Comparison of ENCODE assay signal across 8 cellular contexts in the genomic region with DNA sequence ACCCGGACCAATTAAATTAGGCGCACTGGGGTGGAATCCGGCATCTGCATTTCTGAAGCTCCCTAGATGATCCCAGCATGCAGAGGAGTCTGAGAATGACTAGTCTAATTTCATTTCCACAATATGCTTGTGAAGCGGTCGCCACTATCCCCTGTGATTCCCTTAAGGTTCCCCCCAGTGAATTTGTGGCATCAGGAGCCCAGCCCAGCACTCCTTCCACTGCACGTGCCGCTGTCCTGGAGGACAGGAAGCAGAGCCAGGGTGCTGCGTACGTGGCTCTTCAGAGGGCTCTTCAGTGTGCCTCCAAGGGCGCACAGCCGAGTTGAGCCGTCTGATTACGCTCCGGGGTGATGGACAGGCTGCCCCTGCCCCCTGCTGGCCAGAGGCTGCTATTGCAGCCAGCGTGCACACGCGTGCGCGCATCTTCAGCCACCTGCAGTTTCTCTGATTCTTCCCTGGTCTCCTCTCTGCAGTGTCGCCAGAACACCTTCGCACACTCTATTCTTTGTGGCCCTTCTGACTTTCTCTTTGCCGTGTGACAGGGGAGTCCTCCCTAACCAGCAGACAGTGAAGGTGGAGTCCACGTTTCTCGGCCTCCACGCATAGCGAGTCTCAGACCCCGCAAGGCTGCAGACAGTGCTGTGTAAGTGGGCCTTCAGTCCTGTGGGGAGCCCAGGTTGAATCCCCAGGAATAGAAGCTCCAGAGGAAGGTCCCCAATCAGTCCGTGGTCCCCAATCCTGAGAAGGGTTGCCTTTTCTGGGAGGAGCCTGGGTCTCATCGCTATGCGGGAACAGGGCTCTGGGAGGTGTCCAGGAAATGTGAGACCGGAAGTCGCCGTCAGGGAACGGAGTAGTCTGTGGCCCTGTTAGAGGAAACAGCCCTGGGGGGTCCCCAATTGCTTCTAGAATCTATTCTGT. TPM values are rescaled to one million over a fixed set of nuclear protein-coding genes. Genes with fewer than 3 reads are reported as not detected.
DNase-seq lines count a peak whose midpoint lies in the region; ATAC-seq, FAIRE-seq and TF ChIP-seq lines count a peak whose summit lies in the region.

No MANE protein-coding gene starts in this region.

- TF ChIP-seq CTCF in kidney (IDR thresholded peaks at IDR 0.05; ENCODE audit: borderline replicate concordance, extremely low read depth, insufficient read depth) = peak; percentile 99

- no peaks in the 10 kb centered on the region for H3K9me3 ChIP-seq in kidney (ENCODE audit: control insufficient read depth in 1 of 2, low read length in 2 of 2)

- H3K4me1 ChIP-seq in kidney (ENCODE audit: control insufficient read depth in 1 of 2, insufficient read depth in 1 of 2, low read depth in 1 of 2, low read length in 2 of 2) = peaks cover 5 to 6% of the 10 kb centered on the region in 2 donors

- H3K4me3 ChIP-seq in kidney (ENCODE audit: low read length in 2 of 2) = peak overlapping the region; percentile 36 to 47

- intact Hi-C loops in kidney (cut with DNase I) = no loop called here

- peaks cover 27% of the 10 kb centered on the region for H3K27me3 Mint-ChIP-seq in central memory CD8-positive, alpha-beta T cell

- peaks cover 13% of the 10 kb centered on the region for H3K4me1 Mint-ChIP-seq in central memory CD8-positive, alpha-beta T cell

- peak overlapping the region; percentile 62 for H3K27ac Mint-ChIP-seq in central memory CD8-positive, alpha-beta T cell (ENCODE audit: low read depth)

- H3K4me3 Mint-ChIP-seq in central memory CD8-positive, alpha-beta T cell = peak overlapping the region; percentile 43

- peaks cover 2% of the 10 kb centered on the region for H3K36me3 Mint-ChIP-seq in central memory CD8-positive, alpha-beta T cell (ENCODE audit: insufficient read depth)

- H3K27ac ChIP-seq in kidney (ENCODE audit: low read depth in 2 of 2, low read length in 2 of 2) = no peak overlapping the region

- DNase-seq in AG08396 (ENCODE audit: low spot score) (peak; percentile 85), NCI-H2227 (lab: John Stamatoyannopoulos, UW; ENCODE audit: unreplicated experiment) (peak; percentile 85), kidney (peak; percentile 91)
- peak; percentile 54 for DNase-seq in activated CD4-positive, CD25-positive, alpha-beta regulatory T cell treated with anti-CD3 and anti-CD28 coated beads, Interleukin-2, amount 50 U/mL, for 16 hours (ENCODE audit: low read depth, low spot score)
- DNase-seq in central memory CD8-positive, alpha-beta T cell (ENCODE audit: low spot score in 2 of 2) = peak; percentile 72 to 78
- peak; percentile 73 to 76 for DNase-seq in stimulated activated CD4-positive, alpha-beta T cell treated with anti-CD3 and anti-CD28 coated beads, Interleukin-1b, Interleukin-23, amount 100 ng/mL, for 4 hours (ENCODE audit: low read depth in 2 of 2)

- ATAC-seq in GM18873 (IDR thresholded peaks at IDR 0.05; ENCODE audit: low FRiP score, unreplicated experiment) (peak; percentile 68), HG03175 (IDR thresholded peaks at IDR 0.05; ENCODE audit: unreplicated experiment) (peak; percentile 88)
- ATAC-seq in central memory CD8-positive, alpha-beta T cell (replicated peaks; ENCODE audit: extremely low read depth, poor library complexity, severe bottlenecking) = peak; percentile 94

- H3K9ac ChIP-seq in kidney (ENCODE audit: low read length in 2 of 2) = peak overlapping the region in 1 of 2 donors; percentile 6

- H3K9me3 Mint-ChIP-seq in central memory CD8-positive, alpha-beta T cell = no peaks in the 10 kb centered on the region

- no peaks in the 10 kb centered on the region for H3K36me3 ChIP-seq in kidney (ENCODE audit: control insufficient read depth in 1 of 2, insufficient read depth in 2 of 2, low read length in 2 of 2)

- FAIRE-seq in kidney (lab: Jason Lieb, UNC) = no peak

RNA-seq across cellular contexts. Expression of a gene that starts 16.5 kb away (rescaled TPM):
- not detected for total RNA-seq in kidney
- polyA plus RNA-seq in kidney (ENCODE audit: insufficient read depth, low read depth, low replicate concordance) = not detected

RNA-seq across cellular contexts. Expression of a gene that starts 32.4 kb away (rescaled TPM):
- 1.4 TPM for total RNA-seq in kidney
- not detected for polyA plus RNA-seq in kidney (ENCODE audit: insufficient read depth, low read depth, low replicate concordance)
